ENCODE assay signal across 8 cellular contexts in the genomic region with DNA sequence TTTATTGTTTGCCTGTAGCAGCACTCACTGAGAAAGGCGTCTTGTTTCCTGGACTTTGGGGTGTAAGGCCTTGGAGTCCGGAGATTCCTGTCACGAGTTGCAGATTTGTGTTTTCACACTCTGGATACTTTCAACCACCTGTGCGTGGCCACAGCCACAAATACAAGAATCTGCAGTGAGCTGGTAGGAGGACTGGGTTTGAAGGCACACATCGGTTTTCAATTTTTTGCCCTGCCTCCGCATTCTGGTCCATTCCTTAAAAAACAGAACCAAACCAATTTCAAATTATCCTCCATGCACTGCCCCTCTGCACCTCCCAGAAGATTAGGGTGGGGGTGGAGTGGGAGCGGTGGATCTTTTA. TPM values are rescaled to one million over a fixed set of nuclear protein-coding genes. Genes with fewer than 3 reads are reported as not detected.
DNase-seq lines count a peak whose midpoint lies in the region; ATAC-seq, FAIRE-seq and TF ChIP-seq lines count a peak whose summit lies in the region.

No MANE protein-coding gene starts in this region.

- peak overlapping the region; percentile 84 to 93 for H3K27ac ChIP-seq in A549
- no peak overlapping the region for H3K27ac ChIP-seq in urinary bladder (ENCODE audit: low read depth)

- 8% methylated on average over 7 of the region's 7 CpGs for WGBS in A549 (ENCODE audit: missing lambda C conversion rate)
- 5% methylated on average over 7 of the region's 7 CpGs for WGBS in urinary bladder

- DNase-seq in A549 (ENCODE audit: low read depth in 1 of 2, low spot score in 1 of 2) (peak in 1 of 2 experiments; percentile 6), GM19239 (ENCODE audit: insufficient read length, low spot score) (no peak), RPMI8226 (peak; percentile 55), mesothelial cell of epicardium (ENCODE audit: low spot score in 2 of 2, unreplicated experiment in 2 of 2) (no peak), HEK293T (ENCODE audit: extremely low spot score) (no peak)

- H3K36me3 ChIP-seq in urinary bladder (ENCODE audit: insufficient read depth), result no peaks in the 10 kb centered on the region

- TF ChIP-seq CTCF in A549 (IDR thresholded peaks at IDR 0.05) (no peak), mesothelial cell of epicardium (IDR thresholded peaks at IDR 0.05; ENCODE audit: unreplicated experiment) (no peak)

- CTCF ChIA-PET in A549 (lab: Yijun Ruan, JAX), result interaction anchor here (1.3 to 1.8 kb wide), 2 partner anchors 13 to 160 kb away, joined by 3 to 8 read pairs; no protein-coding TSS in a partner anchor
- CTCF ChIA-PET in HEK293T (lab: Yijun Ruan, JAX), result no interaction called here

- peak overlapping the region; percentile 86 for H3K4me2 ChIP-seq in A549

- peak; percentile 12 to 37; a peak in 3 of 6 replicates for ATAC-seq in A549
- ATAC-seq in GM18909 (IDR thresholded peaks at IDR 0.05; ENCODE audit: poor library complexity, unreplicated experiment), result no peak

- no peak for TF ChIP-seq POLR2A in A549 (IDR thresholded peaks at IDR 0.05; ENCODE audit: low read length)

- peak overlapping the region; percentile 97 for H3K27ac Mint-ChIP-seq in dendritic cell treated with granulocyte-macrophage colony-stimulating factor and Interleukin-4, amounts not matched to agents 40 ng/mL and 50 ng/mL, for 4 days
- peak overlapping the region; percentile 96 for H3K27ac Mint-ChIP-seq in mesothelial cell of epicardium

- H3K36me3 Mint-ChIP-seq in dendritic cell treated with granulocyte-macrophage colony-stimulating factor and Interleukin-4, amounts not matched to agents 40 ng/mL and 50 ng/mL, for 4 days (ENCODE audit: low read depth), result peaks cover 14% of the 10 kb centered on the region
- H3K36me3 Mint-ChIP-seq in mesothelial cell of epicardium, result peaks cover 9% of the 10 kb centered on the region

- POLR2A ChIA-PET in A549 (lab: Yijun Ruan, JAX), result interaction anchor here (1.3 kb wide), 1 partner anchor 15 kb away, joined by 3 read pairs; no protein-coding TSS in a partner anchor
- POLR2A ChIA-PET in HEK293T (lab: Yijun Ruan, JAX), result interaction anchor here (0.7 to 1.3 kb wide), 2 partner anchors 15 to 60 kb away, joined by 3 read pairs; no protein-coding TSS in a partner anchor

- peaks cover 26% of the 10 kb centered on the region for H3K4me1 Mint-ChIP-seq in dendritic cell treated with granulocyte-macrophage colony-stimulating factor and Interleukin-4, amounts not matched to agents 40 ng/mL and 50 ng/mL, for 4 days (ENCODE audit: low read depth)
- peaks cover 29% of the 10 kb centered on the region for H3K4me1 Mint-ChIP-seq in mesothelial cell of epicardium

- intact Hi-C loops in dendritic cell treated with granulocyte-macrophage colony-stimulating factor and Interleukin-4, amounts not matched to agents 40 ng/mL and 50 ng/mL, for 4 days (cut with micrococcal nuclease), result loop anchor here (2.0 to 10.0 kb wide), 3 partner anchors 171 to 1391 kb away; a partner anchor contains a TSS

- peak overlapping the region; percentile 79 for H3K4me3 ChIP-seq in A549
- H3K4me3 ChIP-seq in urinary bladder (ENCODE audit: low read depth, low read length), result peak overlapping the region; percentile 95

- no peaks in the 10 kb centered on the region for H3K27me3 Mint-ChIP-seq in dendritic cell treated with granulocyte-macrophage colony-stimulating factor and Interleukin-4, amounts not matched to agents 40 ng/mL and 50 ng/mL, for 4 days
- no peaks in the 10 kb centered on the region for H3K27me3 Mint-ChIP-seq in mesothelial cell of epicardium (ENCODE audit: low read depth)

- H3K9me3 ChIP-seq in A549, result no peaks in the 10 kb centered on the region

- FAIRE-seq in A549 (lab: Jason Lieb, UNC) (no peak), GM19239 (lab: Jason Lieb, UNC) (peak; percentile 78)

- peaks cover 9% of the 10 kb centered on the region; the same call in 2 of the 3 replicates for H3K4me1 ChIP-seq in A549
- no peaks in the 10 kb centered on the region for H3K4me1 ChIP-seq in urinary bladder (ENCODE audit: insufficient read depth)

- H3K4me3 Mint-ChIP-seq in dendritic cell treated with granulocyte-macrophage colony-stimulating factor and Interleukin-4, amounts not matched to agents 40 ng/mL and 50 ng/mL, for 4 days, result peak overlapping the region; percentile 82
- peak overlapping the region; percentile 96 for H3K4me3 Mint-ChIP-seq in mesothelial cell of epicardium

- TF ChIP-seq RAD21 in A549 (conservative IDR thresholded peaks at IDR 0.05 in 1 of 2, IDR thresholded peaks at IDR 0.05 in 1 of 2), result no peak

- H3K9me3 Mint-ChIP-seq in dendritic cell treated with granulocyte-macrophage colony-stimulating factor and Interleukin-4, amounts not matched to agents 40 ng/mL and 50 ng/mL, for 4 days, result no peaks in the 10 kb centered on the region
- H3K9me3 Mint-ChIP-seq in mesothelial cell of epicardium, result peaks cover 11% of the 10 kb centered on the region

- no peak for TF ChIP-seq EP300 in A549 (IDR thresholded peaks at IDR 0.05)

TF ChIP-seq in A549, 52 proteins besides CTCF, POLR2A, EP300 and RAD21 (continues in another document):
- TF ChIP-seq MYC (IDR thresholded peaks at IDR 0.05; ENCODE audit: borderline replicate concordance, low read length) (no peak), EHMT2 (IDR thresholded peaks at IDR 0.05; ENCODE audit: low read depth) (no peak), RFX5 (IDR thresholded peaks at IDR 0.05) (no peak), POLR2AphosphoS2 (conservative IDR thresholded peaks at IDR 0.05; ENCODE audit: low read length) (no peak), ZNF302 (CRISPR knock-in tag; IDR thresholded peaks at IDR 0.05) (no peak), JUNB (IDR thresholded peaks at IDR 0.05) (no peak), KDM5A (IDR thresholded peaks at IDR 0.05) (no peak; the same call in 1 of the 2 replicates)
- TF ChIP-seq, protein P1, sequence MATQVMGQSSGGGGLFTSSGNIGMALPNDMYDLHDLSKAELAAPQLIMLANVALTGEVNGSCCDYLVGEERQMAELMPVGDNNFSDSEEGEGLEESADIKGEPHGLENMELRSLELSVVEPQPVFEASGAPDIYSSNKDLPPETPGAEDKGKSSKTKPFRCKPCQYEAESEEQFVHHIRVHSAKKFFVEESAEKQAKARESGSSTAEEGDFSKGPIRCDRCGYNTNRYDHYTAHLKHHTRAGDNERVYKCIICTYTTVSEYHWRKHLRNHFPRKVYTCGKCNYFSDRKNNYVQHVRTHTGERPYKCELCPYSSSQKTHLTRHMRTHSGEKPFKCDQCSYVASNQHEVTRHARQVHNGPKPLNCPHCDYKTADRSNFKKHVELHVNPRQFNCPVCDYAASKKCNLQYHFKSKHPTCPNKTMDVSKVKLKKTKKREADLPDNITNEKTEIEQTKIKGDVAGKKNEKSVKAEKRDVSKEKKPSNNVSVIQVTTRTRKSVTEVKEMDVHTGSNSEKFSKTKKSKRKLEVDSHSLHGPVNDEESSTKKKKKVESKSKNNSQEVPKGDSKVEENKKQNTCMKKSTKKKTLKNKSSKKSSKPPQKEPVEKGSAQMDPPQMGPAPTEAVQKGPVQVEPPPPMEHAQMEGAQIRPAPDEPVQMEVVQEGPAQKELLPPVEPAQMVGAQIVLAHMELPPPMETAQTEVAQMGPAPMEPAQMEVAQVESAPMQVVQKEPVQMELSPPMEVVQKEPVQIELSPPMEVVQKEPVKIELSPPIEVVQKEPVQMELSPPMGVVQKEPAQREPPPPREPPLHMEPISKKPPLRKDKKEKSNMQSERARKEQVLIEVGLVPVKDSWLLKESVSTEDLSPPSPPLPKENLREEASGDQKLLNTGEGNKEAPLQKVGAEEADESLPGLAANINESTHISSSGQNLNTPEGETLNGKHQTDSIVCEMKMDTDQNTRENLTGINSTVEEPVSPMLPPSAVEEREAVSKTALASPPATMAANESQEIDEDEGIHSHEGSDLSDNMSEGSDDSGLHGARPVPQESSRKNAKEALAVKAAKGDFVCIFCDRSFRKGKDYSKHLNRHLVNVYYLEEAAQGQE (IDR thresholded peaks at IDR 0.05), result no peak

TF ChIP-seq in HEK293T, 16 proteins besides CTCF, POLR2A, EP300 and RAD21:
- TF ChIP-seq SP1 (IDR thresholded peaks at IDR 0.05), result no peak
- no peak for TF ChIP-seq ARNT (IDR thresholded peaks at IDR 0.05)
- TF ChIP-seq L3MBTL2 (conservative IDR thresholded peaks at IDR 0.05), result no peak; the same call in 1 of the 2 replicates

RNA-seq across cellular contexts. Expression of a gene that starts 0.6 kb away (rescaled TPM):
- 73.1 and 85.0 TPM in 2 replicates for polyA plus RNA-seq in A549 (2011; rRNA removed)
- 15.7 and 17.1 TPM in 2 replicates for polyA plus RNA-seq in A549 (2012; cell fraction: cytosol; rRNA removed)
- polyA plus RNA-seq in A549 (2012; cell fraction: nucleus; rRNA removed), result 12.3 and 16.1 TPM in 2 replicates
- polyA plus RNA-seq in A549 (2017; fragmentation: RNase III; extraction: RNeasy Plus Mini Kit Qiagen cat#74134 plus additional on column Dnase treatment), result 29.8 to 38.2 TPM (median 33.4 TPM) in 3 replicates
- polyA minus RNA-seq in A549 (2011; rRNA and poly(A)+ RNA removed), result 141 and 146 TPM in 2 replicates
- 105 to 111 TPM (median 106 TPM) in 3 replicates for total RNA-seq in mesothelial cell of epicardium
- 163 TPM for total RNA-seq in urinary bladder
- 31.0 TPM for polyA plus RNA-seq in urinary bladder
